22 cellular contexts compared by ENCODE assay signal in the genomic region with DNA sequence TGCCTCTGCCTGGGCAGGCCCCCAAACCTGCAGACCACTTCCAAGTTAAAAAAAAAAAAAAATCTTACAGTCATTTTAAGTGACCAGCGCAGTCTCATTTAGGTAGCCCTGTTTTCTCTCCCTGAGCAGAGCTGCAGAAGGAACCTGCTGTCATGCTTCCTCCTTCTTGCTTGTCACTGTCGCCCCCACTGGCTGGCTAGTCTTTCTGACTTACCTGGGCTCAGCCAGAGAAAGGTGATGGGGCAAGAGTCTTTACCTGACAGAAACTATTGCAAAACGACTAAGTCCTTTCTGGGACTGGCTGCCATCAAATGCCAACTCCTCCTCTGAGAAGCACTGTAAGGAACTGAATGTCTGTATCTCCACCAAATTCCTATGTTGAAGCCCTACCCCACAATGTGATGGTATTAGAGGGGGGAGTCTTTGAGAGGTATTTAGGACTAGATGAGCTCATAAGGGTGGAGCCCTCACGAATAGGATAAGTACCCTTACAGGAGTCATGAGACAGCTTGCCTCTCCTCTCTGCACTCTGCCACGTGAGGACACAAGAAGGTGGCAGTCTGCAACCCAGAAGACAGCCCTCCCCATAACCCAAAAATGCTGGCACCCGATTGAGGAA. TPM values are rescaled to one million over a fixed set of nuclear protein-coding genes. Genes with fewer than 3 reads are reported as not detected.
"Had no signal": no experiment of that assay in that cellular context is flagged by ENCODE, and none has a peak within 500 bp of the region (broad histone marks: within the 10 kb centered on the region; RNA-seq: fewer than 3 reads in every experiment).

No MANE protein-coding gene starts in this region.

- H3K36me3 Mint-ChIP-seq: activated naive CD4-positive, alpha-beta T cell treated with anti-CD3 and anti-CD28 coated beads, Interleukin-2, amount 10 ng/mL, durations not matched to agents 7 days and 5 days; immature natural killer cell; natural killer cell treated with Interleukin-12 subunit alpha and Interleukin-12 subunit beta and Interleukin-15 and Interleukin-18, amount 100 ng/mL, for 72 hours; stimulated activated effector memory CD8-positive, alpha-beta T cell treated with anti-CD3 and anti-CD28 coated beads, Interleukin-12 subunit alpha, Interleukin-12 subunit beta, amount 100 ng/mL, for 72 hours had no signal

- H3K79me2 ChIP-seq: parathyroid adenoma had no signal

- H3K9me3 ChIP-seq: gastroesophageal sphincter, sigmoid colon had no signal

- H3K4me1 ChIP-seq: gastroesophageal sphincter, parathyroid adenoma had no signal

- H3K9me3 Mint-ChIP-seq: activated CD4-positive, alpha-beta T cell treated with anti-CD3 and anti-CD28 coated beads, Interleukin-2, amount 10 ng/mL, durations not matched to agents 7 days and 5 days; activated naive CD4-positive, alpha-beta T cell treated with anti-CD3 and anti-CD28 coated beads, Interleukin-2, amount 10 ng/mL, durations not matched to agents 7 days and 5 days; activated T-cell treated with anti-CD3 and anti-CD28 coated beads, Interleukin-2, amount 50 U/mL, for 4 hours; natural killer cell treated with Interleukin-12 subunit alpha and Interleukin-12 subunit beta and Interleukin-15 and Interleukin-18, amount 100 ng/mL, for 72 hours; T-helper 2 cell treated with Interferon-gamma antibody and Interleukin-4, amounts not matched to agents 5 μg/mL and 100 μg/mL, for 36 hours had no signal

- H3K4me3 Mint-ChIP-seq: activated CD4-positive, alpha-beta T cell treated with anti-CD3 and anti-CD28 coated beads, Interleukin-2, amount 10 ng/mL, durations not matched to agents 7 days and 5 days; activated CD8-positive, alpha-beta T cell treated with anti-CD3 and anti-CD28 coated beads, Interleukin-2, amount 10 ng/mL, durations not matched to agents 7 days and 5 days; activated naive CD4-positive, alpha-beta T cell treated with anti-CD3 and anti-CD28 coated beads, Interleukin-2, amount 10 ng/mL, durations not matched to agents 7 days and 5 days; activated naive CD8-positive, alpha-beta T cell treated with anti-CD3 and anti-CD28 coated beads, Interleukin-2, amount 50 U/mL, for 24 hours; activated T-cell treated with anti-CD3 and anti-CD28 coated beads, Interleukin-2, amount 50 U/mL, for 4 hours; immature natural killer cell; natural killer cell treated with Interleukin-12 subunit alpha and Interleukin-12 subunit beta and Interleukin-15 and Interleukin-18, amount 100 ng/mL, for 72 hours; stimulated activated effector memory CD8-positive, alpha-beta T cell treated with anti-CD3 and anti-CD28 coated beads, Interleukin-12 subunit alpha, Interleukin-12 subunit beta, amount 100 ng/mL, for 72 hours; T-helper 2 cell treated with Interferon-gamma antibody and Interleukin-4, amounts not matched to agents 5 μg/mL and 100 μg/mL, for 36 hours had no signal

- H2AFZ ChIP-seq: parathyroid adenoma had no signal

- H3K4me3 ChIP-seq: coronary artery, gastroesophageal sphincter, heart left ventricle, sigmoid colon, stomach had no signal

- H3K27ac Mint-ChIP-seq: activated CD4-positive, alpha-beta T cell treated with anti-CD3 and anti-CD28 coated beads, Interleukin-2, amount 10 ng/mL, durations not matched to agents 7 days and 5 days; activated CD8-positive, alpha-beta T cell treated with anti-CD3 and anti-CD28 coated beads, Interleukin-2, amount 10 ng/mL, durations not matched to agents 7 days and 5 days; activated naive CD4-positive, alpha-beta T cell treated with anti-CD3 and anti-CD28 coated beads, Interleukin-2, amount 10 ng/mL, durations not matched to agents 7 days and 5 days; activated naive CD8-positive, alpha-beta T cell treated with anti-CD3 and anti-CD28 coated beads, Interleukin-2, amount 50 U/mL, for 24 hours; immature natural killer cell; natural killer cell treated with Interleukin-12 subunit alpha and Interleukin-12 subunit beta and Interleukin-15 and Interleukin-18, amount 100 ng/mL, for 72 hours; stimulated activated effector memory CD8-positive, alpha-beta T cell treated with anti-CD3 and anti-CD28 coated beads, Interleukin-12 subunit alpha, Interleukin-12 subunit beta, amount 100 ng/mL, for 72 hours; T-helper 2 cell treated with Interferon-gamma antibody and Interleukin-4, amounts not matched to agents 5 μg/mL and 100 μg/mL, for 36 hours had no signal

- H3K9ac ChIP-seq: parathyroid adenoma had no signal

- DNase-seq: activated CD4-positive, alpha-beta T cell treated with anti-CD3 and anti-CD28 coated beads, Interleukin-2, amount 10 ng/mL, durations not matched to agents 7 days and 5 days; activated CD4-positive, CD25-positive, alpha-beta regulatory T cell; activated CD8-positive, alpha-beta T cell treated with anti-CD3 and anti-CD28 coated beads, Interleukin-2, amount 10 ng/mL, durations not matched to agents 7 days and 5 days; activated effector memory CD4-positive, alpha-beta T cell treated with Interleukin-2 at 50 U/mL for 16 hours; activated naive CD4-positive, alpha-beta T cell treated with anti-CD3 and anti-CD28 coated beads, Interleukin-2, amount 10 ng/mL, durations not matched to agents 7 days and 5 days; activated naive CD8-positive, alpha-beta T cell treated with anti-CD3 and anti-CD28 coated beads, Interleukin-2, amount 50 U/mL, for 24 hours; activated T-cell treated with anti-CD3 and anti-CD28 coated beads, Interleukin-2, amount 50 U/mL, for 4 hours; aorta; brain microvascular endothelial cell; heart left ventricle; immature natural killer cell; sigmoid colon; stimulated activated CD4-positive, alpha-beta T cell treated with anti-CD3 and anti-CD28 coated beads, Interleukin-4, amount 100 ng/mL, for 24 hours; stomach; trophoblast cell had no signal

- ATAC-seq: activated CD8-positive, alpha-beta T cell treated with anti-CD3 and anti-CD28 coated beads, Interleukin-2, amount 10 ng/mL, durations not matched to agents 7 days and 5 days; activated naive CD8-positive, alpha-beta T cell treated with anti-CD3 and anti-CD28 coated beads, Interleukin-2, amount 50 U/mL, for 24 hours; activated T-cell treated with anti-CD3 and anti-CD28 coated beads, Interleukin-2, amount 50 U/mL, for 4 hours; esophagus mucosa; gastroesophageal sphincter; heart left ventricle; natural killer cell treated with Interleukin-12 subunit alpha and Interleukin-12 subunit beta and Interleukin-15 and Interleukin-18, amount 100 ng/mL, for 72 hours; stimulated activated effector memory CD8-positive, alpha-beta T cell treated with anti-CD3 and anti-CD28 coated beads, Interleukin-12 subunit alpha, Interleukin-12 subunit beta, amount 100 ng/mL, for 72 hours had no signal

- H3K36me3 ChIP-seq: brain microvascular endothelial cell, gastroesophageal sphincter, heart left ventricle, sigmoid colon, stomach had no signal

- H3K27ac ChIP-seq: brain microvascular endothelial cell, coronary artery, gastroesophageal sphincter, heart left ventricle, parathyroid adenoma, sigmoid colon, stomach had no signal

RNA-seq across cellular contexts. Expression of a gene that starts 58.4 kb away (rescaled TPM):
- total RNA-seq: activated CD4-positive, alpha-beta T cell treated with anti-CD3 and anti-CD28 coated beads, Interleukin-2, amount 10 ng/mL, durations not matched to agents 7 days and 5 days; activated CD8-positive, alpha-beta T cell treated with anti-CD3 and anti-CD28 coated beads, Interleukin-2, amount 10 ng/mL, durations not matched to agents 7 days and 5 days; natural killer cell treated with Interleukin-12 subunit alpha and Interleukin-12 subunit beta and Interleukin-15 and Interleukin-18, amount 100 ng/mL, for 72 hours had no signal
